In the genomic region with DNA sequence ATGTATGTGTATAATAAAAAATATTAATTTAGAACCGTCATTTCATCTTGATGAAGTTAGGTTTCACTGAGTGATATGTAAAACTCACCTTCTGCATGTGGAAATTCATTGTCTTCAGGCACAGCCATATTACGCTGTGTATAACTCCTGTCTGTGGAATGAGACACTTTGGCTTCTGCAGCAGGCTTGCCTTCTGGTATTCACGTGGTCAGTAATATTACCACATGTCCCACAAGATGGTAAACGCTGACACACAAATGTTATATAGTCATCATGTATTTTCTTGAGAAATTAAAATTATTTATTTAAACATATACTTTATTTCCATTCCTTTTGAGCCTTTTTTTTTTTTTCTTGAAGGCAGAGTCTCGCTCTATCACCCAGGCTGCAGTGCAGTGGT, we compare ENCODE assay signal across 18 cellular contexts.
"Had no signal": no experiment of that assay in that cellular context is flagged by ENCODE, and none has a peak within 500 bp of the region (broad histone marks: within the 10 kb centered on the region; RNA-seq: fewer than 3 reads in every experiment).

No MANE protein-coding gene starts in this region.

- H3K4me1 ChIP-seq: gastrocnemius medialis, neural progenitor cell, upper lobe of right lung had no signal

- H3K36me3 ChIP-seq: gastrocnemius medialis, neural progenitor cell, upper lobe of right lung had no signal

- H3K4me2 ChIP-seq: neural progenitor cell had no signal

- H3K9me3 ChIP-seq: gastrocnemius medialis, testis, upper lobe of right lung had no signal

- DNase-seq: activated CD4-positive, alpha-beta memory T cell treated with anti-CD3 and anti-CD28 coated beads, Interleukin-2, amount 10 ng/mL, durations not matched to agents 7 days and 5 days; activated CD4-positive, alpha-beta T cell treated with anti-CD3 and anti-CD28 coated beads for 48 hours; activated CD4-positive, CD25-positive, alpha-beta regulatory T cell; activated naive CD4-positive, alpha-beta T cell; activated naive CD8-positive, alpha-beta T cell treated with anti-CD3 and anti-CD28 coated beads for 36 hours; activated T-cell treated with anti-CD3 and anti-CD28 coated beads, Interleukin-2, amount 50 U/mL, for 1 hour; caudate nucleus; dorsolateral prefrontal cortex; gastrocnemius medialis; head of caudate nucleus; left ventricle myocardium superior; naive thymus-derived CD4-positive, alpha-beta T cell; stimulated activated CD4-positive, alpha-beta T cell treated with anti-CD3 and anti-CD28 coated beads, Interleukin-4, amount 100 ng/mL, for 24 hours; testis; upper lobe of right lung had no signal

- H3K27ac ChIP-seq: dorsolateral prefrontal cortex, gastrocnemius medialis, neural progenitor cell, testis, upper lobe of right lung had no signal

- ATAC-seq: activated T-helper 17 cell treated with anti-CD3 and anti-CD28 coated beads, Interleukin-2, amount 50 U/mL, for 72 hours; gastrocnemius medialis; left ventricle myocardium superior; naive thymus-derived CD4-positive, alpha-beta T cell; stimulated activated memory B cell treated with anti-CD40 and anti-IgM and Interleukin-4, amounts not matched to agents 10 μg/mL and 1 μg/mL and 100 μg/mL, for 72 hours had no signal

- H2AFZ ChIP-seq: neural progenitor cell had no signal

- H3K27me3 ChIP-seq: dorsolateral prefrontal cortex, gastrocnemius medialis, neural progenitor cell, testis, upper lobe of right lung had no signal

- H3K9ac ChIP-seq: neural progenitor cell had no signal

- H3K4me3 ChIP-seq: dorsolateral prefrontal cortex, gastrocnemius medialis, neural progenitor cell, testis, upper lobe of right lung had no signal
